1 cellular context compared by ENCODE assay signal in genomic region chr7:332646-333398, GRCh38.
TF ChIP-seq lines count a peak whose summit lies in the region.

No MANE protein-coding gene starts in this region.

TF ChIP-seq in HepG2, 621 proteins besides CTCF, POLR2A, EP300 and RAD21 (continued from another document and continues in another):
- TF ChIP-seq ZC3H13 (CRISPR knock-in tag; IDR thresholded peaks at IDR 0.05) (no peak), CHD4 (IDR thresholded peaks at IDR 0.05; ENCODE audit: borderline replicate concordance, low read length) (0 out of 2 replicates have a peak, but pooled peaks have one; percentile 20), HNRNPL (IDR thresholded peaks at IDR 0.05; ENCODE audit: low read depth, low read length) (peak; percentile 96), FOXM1 (CRISPR knock-in tag; IDR thresholded peaks at IDR 0.05) (no peak), SCMH1 (CRISPR knock-in tag; IDR thresholded peaks at IDR 0.05; ENCODE audit: borderline replicate concordance) (no peak), ZNF704 (CRISPR knock-in tag; IDR thresholded peaks at IDR 0.05; ENCODE audit: borderline replicate concordance) (no peak), ZKSCAN5 (CRISPR knock-in tag; IDR thresholded peaks at IDR 0.05) (no peak), ZSCAN22 (CRISPR knock-in tag; IDR thresholded peaks at IDR 0.05) (0 out of 2 replicates have a peak, but pooled peaks have one; percentile 19), PAF1 (CRISPR knock-in tag; IDR thresholded peaks at IDR 0.05) (no peak), ZNF777 (CRISPR knock-in tag; IDR thresholded peaks at IDR 0.05) (peak; percentile 64; the same call in 1 of the 2 replicates), THRA (CRISPR knock-in tag; IDR thresholded peaks at IDR 0.05; ENCODE audit: borderline replicate concordance) (no peak; the same call in 1 of the 2 replicates), MXD3 (CRISPR knock-in tag; IDR thresholded peaks at IDR 0.05) (peak; percentile 69; the same call in 1 of the 2 replicates), RNF2 (conservative IDR thresholded peaks at IDR 0.05; ENCODE audit: low read depth) (0 out of 2 replicates have a peak, but pooled peaks have one; percentile 62), KLF13 (CRISPR knock-in tag; IDR thresholded peaks at IDR 0.05) (no peak), ZFP62 (CRISPR knock-in tag; IDR thresholded peaks at IDR 0.05) (no peak), TGIF2 (CRISPR knock-in tag; IDR thresholded peaks at IDR 0.05) (peak; percentile 43; the same call in 1 of the 2 replicates), ISL2 (CRISPR knock-in tag; IDR thresholded peaks at IDR 0.05) (peak; percentile 55), KDM3A (CRISPR knock-in tag; IDR thresholded peaks at IDR 0.05; ENCODE audit: low read depth) (peak; percentile 62; the same call in 1 of the 2 replicates), ZNF260 (CRISPR knock-in tag; IDR thresholded peaks at IDR 0.05; ENCODE audit: borderline replicate concordance, low read depth) (no peak), MBD4 (IDR thresholded peaks at IDR 0.05; ENCODE audit: borderline replicate concordance, low read length) (no peak), CBFB (CRISPR knock-in tag; IDR thresholded peaks at IDR 0.05) (peak; percentile 55; the same call in 1 of the 2 replicates), ZNF280B (CRISPR knock-in tag; IDR thresholded peaks at IDR 0.05; ENCODE audit: borderline replicate concordance) (peak; percentile 48; the same call in 1 of the 2 replicates), TOE1 (CRISPR knock-in tag; IDR thresholded peaks at IDR 0.05) (no peak), SOX5 (CRISPR knock-in tag; IDR thresholded peaks at IDR 0.05; ENCODE audit: borderline replicate concordance) (peak; percentile 4; the same call in 1 of the 2 replicates), RXRA (CRISPR knock-in tag; IDR thresholded peaks at IDR 0.05) (peak; percentile 75), HNF1B (CRISPR knock-in tag; IDR thresholded peaks at IDR 0.05) (peak; percentile 70; the same call in 1 of the 2 replicates), HDAC1 (CRISPR knock-in tag; IDR thresholded peaks at IDR 0.05) (peak; percentile 75), PAXIP1 (CRISPR knock-in tag; conservative IDR thresholded peaks at IDR 0.05) (0 out of 2 replicates have a peak, but pooled peaks have one; percentile 18), ISX (CRISPR knock-in tag; conservative IDR thresholded peaks at IDR 0.05) (no peak), DZIP1 (CRISPR knock-in tag; IDR thresholded peaks at IDR 0.05) (no peak), ZNF782 (CRISPR knock-in tag; IDR thresholded peaks at IDR 0.05; ENCODE audit: borderline replicate concordance) (0 out of 2 replicates have a peak, but pooled peaks have one; percentile 41), ARID5B (CRISPR knock-in tag; IDR thresholded peaks at IDR 0.05) (peak; percentile 26; the same call in 1 of the 2 replicates), SAFB2 (CRISPR knock-in tag; IDR thresholded peaks at IDR 0.05; ENCODE audit: borderline replicate concordance, low read depth) (no peak), NCOA5 (CRISPR knock-in tag; IDR thresholded peaks at IDR 0.05) (no peak), RNF219 (CRISPR knock-in tag; IDR thresholded peaks at IDR 0.05) (no peak), ZNF124 (CRISPR knock-in tag; IDR thresholded peaks at IDR 0.05) (peak; percentile 86), SIN3A (IDR thresholded peaks at IDR 0.05; ENCODE audit: borderline replicate concordance, low read depth, low read length) (no peak), TFAP4 (IDR thresholded peaks at IDR 0.05; ENCODE audit: borderline replicate concordance, low read depth) (no peak; the same call in 1 of the 2 replicates), SETDB1 (CRISPR knock-in tag; IDR thresholded peaks at IDR 0.05; ENCODE audit: borderline replicate concordance) (no peak)
